Comparison of ENCODE assay signal across 8 cellular contexts in genomic region chr21:15826147-15826780, GRCh38.
DNase-seq lines count a peak whose midpoint lies in the region; ATAC-seq and TF ChIP-seq lines count a peak whose summit lies in the region.

No MANE protein-coding gene starts in this region.

- H3K4me3 ChIP-seq in right atrium auricular region: no peak overlapping the region
- no peak overlapping the region for H3K4me3 ChIP-seq in smooth muscle cell

- H3K9me3 ChIP-seq in right atrium auricular region: no peaks in the 10 kb centered on the region
- no peaks in the 10 kb centered on the region for H3K9me3 ChIP-seq in smooth muscle cell (replicated peaks; ENCODE audit: low read depth)

- no peak overlapping the region for H3K4me2 ChIP-seq in smooth muscle cell

- no peaks in the 10 kb centered on the region for H3F3A ChIP-seq in smooth muscle cell (ENCODE audit: low read depth)

- DNase-seq in NCI-H524 (lab: John Stamatoyannopoulos, UW): peak; percentile 29 to 54
- no peak for DNase-seq in NCI-H524 treated with DMSO at 0.1 percent for 48 hours (lab: John Stamatoyannopoulos, UW)
- peak; percentile 31 for DNase-seq in activated CD8-positive, alpha-beta T cell treated with anti-CD3 and anti-CD28 coated beads for 36 hours
- DNase-seq in right atrium auricular region (ENCODE audit: low spot score): no peak
- no peak for DNase-seq in smooth muscle cell (lab: John Stamatoyannopoulos, UW; ENCODE audit: unreplicated experiment)
- no peak for DNase-seq in activated effector memory CD4-positive, alpha-beta T cell treated with Interleukin-2 at 50 U/mL for 16 hours

- H3K4me1 Mint-ChIP-seq in activated CD8-positive, alpha-beta T cell treated with anti-CD3 and anti-CD28 coated beads for 36 hours (ENCODE audit: low read depth): peaks cover 31% of the 10 kb centered on the region

- no peak overlapping the region for H3K9ac ChIP-seq in smooth muscle cell (ENCODE audit: low read depth)

- POLR2A ChIA-PET in activated CD8-positive, alpha-beta T cell treated with anti-CD3 and anti-CD28 coated beads for 36 hours (lab: Charles Lee): no interaction called here

- no peaks in the 10 kb centered on the region for H4K20me1 ChIP-seq in smooth muscle cell (ENCODE audit: low read depth)

- H3K27me3 ChIP-seq in right atrium auricular region (no peaks in the 10 kb centered on the region), smooth muscle cell (ENCODE audit: low read depth) (no peaks in the 10 kb centered on the region)

- no peak overlapping the region for H3K27ac Mint-ChIP-seq in activated CD8-positive, alpha-beta T cell treated with anti-CD3 and anti-CD28 coated beads for 36 hours

- CTCF ChIA-PET in activated CD8-positive, alpha-beta T cell treated with anti-CD3 and anti-CD28 coated beads for 36 hours (lab: Charles Lee): interaction anchor here (0.6 to 1.7 kb wide), 10 partner anchors 33 to 154 kb away, joined by 3 to 5 read pairs (median 3); no protein-coding TSS in a partner anchor

- H2AFZ ChIP-seq in smooth muscle cell (ENCODE audit: low read depth): no peak overlapping the region

- H3K9me3 Mint-ChIP-seq in activated CD8-positive, alpha-beta T cell treated with anti-CD3 and anti-CD28 coated beads for 36 hours: no peaks in the 10 kb centered on the region

- peaks cover 0 to 30% of the 10 kb centered on the region in 2 donors for H3K4me1 ChIP-seq in right atrium auricular region
- H3K4me1 ChIP-seq in smooth muscle cell (ENCODE audit: low read depth): no peaks in the 10 kb centered on the region

- H3K79me2 ChIP-seq in smooth muscle cell (ENCODE audit: low read depth): peaks cover 3% of the 10 kb centered on the region

- intact Hi-C loops in activated CD8-positive, alpha-beta T cell treated with anti-CD3 and anti-CD28 coated beads for 36 hours (cut with micrococcal nuclease): no loop called here

- peak; percentile 68 for TF ChIP-seq CTCF in LNCAP (IDR thresholded peaks at IDR 0.05)
- peak; percentile 57 for TF ChIP-seq CTCF in activated CD8-positive, alpha-beta T cell treated with anti-CD3 and anti-CD28 coated beads for 36 hours (IDR thresholded peaks at IDR 0.05)
- peak in 1 of 2 donors; percentile 59 for TF ChIP-seq CTCF in right atrium auricular region (IDR thresholded peaks at IDR 0.05)
- peak; percentile 39 for TF ChIP-seq CTCF in smooth muscle cell (IDR thresholded peaks at IDR 0.05; ENCODE audit: borderline replicate concordance, insufficient read depth, poor library complexity, severe bottlenecking)

- peaks cover 22% of the 10 kb centered on the region for H3K36me3 Mint-ChIP-seq in activated CD8-positive, alpha-beta T cell treated with anti-CD3 and anti-CD28 coated beads for 36 hours (ENCODE audit: low read depth)

- no peak overlapping the region for H3K4me3 Mint-ChIP-seq in activated CD8-positive, alpha-beta T cell treated with anti-CD3 and anti-CD28 coated beads for 36 hours

- ATAC-seq in GM19467 (IDR thresholded peaks at IDR 0.05; ENCODE audit: unreplicated experiment): peak; percentile 67
- ATAC-seq in activated CD8-positive, alpha-beta T cell treated with anti-CD3 and anti-CD28 coated beads for 36 hours: peak; percentile 65

- H3K27ac ChIP-seq in right atrium auricular region: peak overlapping the region; percentile 61 to 82
- H3K27ac ChIP-seq in smooth muscle cell (ENCODE audit: low read depth): no peak overlapping the region

- H3K36me3 ChIP-seq in right atrium auricular region: peaks cover 2% of the 10 kb centered on the region
- H3K36me3 ChIP-seq in smooth muscle cell (ENCODE audit: low read depth): peaks cover 3% of the 10 kb centered on the region

- H3K27me3 Mint-ChIP-seq in activated CD8-positive, alpha-beta T cell treated with anti-CD3 and anti-CD28 coated beads for 36 hours: no peaks in the 10 kb centered on the region

- 63% methylated on average over 5 of the region's 5 CpGs for WGBS in smooth muscle cell (ENCODE audit: low lambda C conversion rate)

Comparison
In these comparisons a context has a peak if more than half of its experiments do, and no peak if none do; other contexts are left out.
1. DNase-seq: peak in NCI-H524 (2 of 2) and activated CD8-positive, alpha-beta T cell treated with anti-CD3 and anti-CD28 coated beads for 36 hours (single experiment); none in NCI-H524 treated with DMSO at 0.1 percent for 48 hours (single experiment), right atrium auricular region (single experiment), smooth muscle cell (single experiment) and activated effector memory CD4-positive, alpha-beta T cell treated with Interleukin-2 at 50 U/mL for 16 hours (single experiment).